18 cellular contexts compared by ENCODE assay signal in genomic region chr16:84339316-84339715, GRCh38. TPM values are rescaled to one million over a fixed set of nuclear protein-coding genes. Genes with fewer than 3 reads are reported as not detected.
"Had no signal": no experiment of that assay in that cellular context is flagged by ENCODE, and none has a peak within 500 bp of the region (broad histone marks: within the 10 kb centered on the region; RNA-seq: fewer than 3 reads in every experiment).

No MANE protein-coding gene starts in this region.

- H3K27ac Mint-ChIP-seq: activated CD4-positive, alpha-beta T cell treated with anti-CD3 and anti-CD28 coated beads, Interleukin-2, amount 10 ng/mL, durations not matched to agents 24 days and 14 days; activated naive CD8-positive, alpha-beta T cell treated with anti-CD3 and anti-CD28 coated beads for 36 hours; natural killer cell treated with Interleukin-12 subunit alpha and Interleukin-12 subunit beta and Interleukin-15 and Interleukin-18, amount 100 ng/mL, for 72 hours; progenitor cell of endocrine pancreas; T-helper 2 cell treated with Interferon-gamma antibody and Interleukin-4, amounts not matched to agents 5 μg/mL and 100 μg/mL, for 36 hours had no signal

- H3K9me3 Mint-ChIP-seq: natural killer cell treated with Interleukin-12 subunit alpha and Interleukin-12 subunit beta and Interleukin-15 and Interleukin-18, amount 100 ng/mL, for 72 hours had no signal

- DNase-seq: activated CD4-positive, alpha-beta T cell treated with anti-CD3 and anti-CD28 coated beads, Interleukin-2, amount 10 ng/mL, durations not matched to agents 24 days and 14 days; activated CD4-positive, CD25-positive, alpha-beta regulatory T cell; activated CD8-positive, alpha-beta memory T cell treated with anti-CD3 and anti-CD28 coated beads, Interleukin-2, amount 50 U/mL, for 48 hours; activated naive CD8-positive, alpha-beta T cell treated with anti-CD3 and anti-CD28 coated beads for 36 hours; central memory CD4-positive, alpha-beta T cell; hypothalamus; mesendoderm; occipital lobe; small intestine; stimulated activated CD4-positive, alpha-beta T cell treated with anti-CD3 and anti-CD28 coated beads, Interleukin-4, amount 100 ng/mL, for 24 hours; stimulated activated naive CD4-positive, alpha-beta T cell treated with Interleukin-2 at 50 U/mL for 16 hours; substantia nigra; transverse colon had no signal

- H3K27me3 Mint-ChIP-seq: activated naive CD8-positive, alpha-beta T cell treated with anti-CD3 and anti-CD28 coated beads for 36 hours had no signal

- H3K36me3 Mint-ChIP-seq: activated naive CD8-positive, alpha-beta T cell treated with anti-CD3 and anti-CD28 coated beads for 36 hours had no signal

- H3K4me3 Mint-ChIP-seq: activated CD4-positive, alpha-beta T cell treated with anti-CD3 and anti-CD28 coated beads, Interleukin-2, amount 10 ng/mL, durations not matched to agents 24 days and 14 days; activated naive CD8-positive, alpha-beta T cell treated with anti-CD3 and anti-CD28 coated beads for 36 hours; natural killer cell treated with Interleukin-12 subunit alpha and Interleukin-12 subunit beta and Interleukin-15 and Interleukin-18, amount 100 ng/mL, for 72 hours; T-helper 2 cell treated with Interferon-gamma antibody and Interleukin-4, amounts not matched to agents 5 μg/mL and 100 μg/mL, for 36 hours had no signal

- ATAC-seq: natural killer cell treated with Interleukin-12 subunit alpha and Interleukin-12 subunit beta and Interleukin-15 and Interleukin-18, amount 100 ng/mL, for 72 hours had no signal

- H3K4me1 Mint-ChIP-seq: activated CD4-positive, alpha-beta T cell treated with anti-CD3 and anti-CD28 coated beads, Interleukin-2, amount 10 ng/mL, durations not matched to agents 24 days and 14 days; activated naive CD8-positive, alpha-beta T cell treated with anti-CD3 and anti-CD28 coated beads for 36 hours had no signal

RNA-seq across cellular contexts. Expression of gene ATP2C2, which starts 29.0 kb away (rescaled TPM):
- total RNA-seq: activated CD4-positive, alpha-beta T cell treated with anti-CD3 and anti-CD28 coated beads, Interleukin-2, amount 10 ng/mL, durations not matched to agents 24 days and 14 days; activated naive CD8-positive, alpha-beta T cell treated with anti-CD3 and anti-CD28 coated beads for 36 hours; fibroblast of villous mesenchyme; natural killer cell treated with Interleukin-12 subunit alpha and Interleukin-12 subunit beta and Interleukin-15 and Interleukin-18, amount 100 ng/mL, for 72 hours; right atrium auricular region had no signal

RNA-seq across cellular contexts. Expression of gene WFDC1, which starts 44.6 kb away (rescaled TPM):
- total RNA-seq: activated CD4-positive, alpha-beta T cell treated with anti-CD3 and anti-CD28 coated beads, Interleukin-2, amount 10 ng/mL, durations not matched to agents 24 days and 14 days; activated naive CD8-positive, alpha-beta T cell treated with anti-CD3 and anti-CD28 coated beads for 36 hours; natural killer cell treated with Interleukin-12 subunit alpha and Interleukin-12 subunit beta and Interleukin-15 and Interleukin-18, amount 100 ng/mL, for 72 hours had no signal
